Comparison of ENCODE assay signal across 8 cellular contexts in genomic region chr2:147989809-147990403, GRCh38. TPM values are rescaled to one million over a fixed set of nuclear protein-coding genes. Genes with fewer than 3 reads are reported as not detected.
A peak's percentile ranks its signal among the peaks of the same experiment; 100 is the strongest.
DNase-seq lines count a peak whose midpoint lies in the region; ATAC-seq lines count a peak whose summit lies in the region.

No MANE protein-coding gene starts in this region.

- H3K14ac ChIP-seq in neuronal stem cell (ENCODE audit: low read length) = no peak overlapping the region

- no peaks in the 10 kb centered on the region for H3K4me1 ChIP-seq in neuronal stem cell (ENCODE audit: control insufficient read depth in 2 of 2, insufficient read depth in 1 of 2, low read depth in 1 of 2, low read length in 2 of 2)

- H3K27ac ChIP-seq in SK-N-MC (no peak overlapping the region), neuronal stem cell (replicated peaks; ENCODE audit: low read length) (no peak overlapping the region)

- H3K36me3 Mint-ChIP-seq in activated T-cell treated with anti-CD3 and anti-CD28 coated beads, Interleukin-2, amount 50 U/mL, for 72 hours (ENCODE audit: insufficient read depth in 2 of 2) = no peaks in the 10 kb centered on the region
- peaks cover 8% of the 10 kb centered on the region for H3K36me3 Mint-ChIP-seq in activated T-cell treated with anti-CD3 and anti-CD28 coated beads, Interleukin-2, amount 50 U/mL, for 24 hours (ENCODE audit: low read depth)

- H2BK5ac ChIP-seq in neuronal stem cell (ENCODE audit: low read length) = no peak overlapping the region

- peak overlapping the region; percentile 64 for H3K27ac Mint-ChIP-seq in activated T-cell treated with anti-CD3 and anti-CD28 coated beads, Interleukin-2, amount 50 U/mL, for 72 hours
- H3K27ac Mint-ChIP-seq in activated T-cell treated with anti-CD3 and anti-CD28 coated beads, Interleukin-2, amount 50 U/mL, for 24 hours = no peak overlapping the region

- H3K4me3 ChIP-seq in SK-N-MC (no peak overlapping the region), neuronal stem cell (ENCODE audit: low read length in 2 of 2) (no peak overlapping the region)

- peaks cover 6% of the 10 kb centered on the region for H3K4me1 Mint-ChIP-seq in activated T-cell treated with anti-CD3 and anti-CD28 coated beads, Interleukin-2, amount 50 U/mL, for 72 hours (ENCODE audit: low read depth)
- peaks cover 32% of the 10 kb centered on the region for H3K4me1 Mint-ChIP-seq in activated T-cell treated with anti-CD3 and anti-CD28 coated beads, Interleukin-2, amount 50 U/mL, for 24 hours (ENCODE audit: low read depth)

- H3K23ac ChIP-seq in neuronal stem cell (ENCODE audit: low read depth, low read length, poor library complexity) = no peak overlapping the region

- H3K9me3 Mint-ChIP-seq in activated T-cell treated with anti-CD3 and anti-CD28 coated beads, Interleukin-2, amount 50 U/mL, for 72 hours = no peaks in the 10 kb centered on the region
- no peaks in the 10 kb centered on the region for H3K9me3 Mint-ChIP-seq in activated T-cell treated with anti-CD3 and anti-CD28 coated beads, Interleukin-2, amount 50 U/mL, for 24 hours

- no CpG with 5 or more reads among the region's 4 CpGs for WGBS in neuronal stem cell (ENCODE audit: extremely low coverage in 2 of 2, insufficient read length in 2 of 2, insufficient replicate concordance in 1 of 2), 2 donors

- H3K9ac ChIP-seq in SK-N-MC (ENCODE audit: insufficient read length) (peak overlapping the region; percentile 5), neuronal stem cell (ENCODE audit: low read depth, low read length, poor library complexity) (no peak overlapping the region)

- no peak overlapping the region for H3K18ac ChIP-seq in neuronal stem cell (ENCODE audit: low read length)

- H2AFZ ChIP-seq in neuronal stem cell (ENCODE audit: low read length) = no peak overlapping the region

- ATAC-seq in activated T-cell treated with anti-CD3 and anti-CD28 coated beads, Interleukin-2, amount 50 U/mL, for 72 hours (replicated peaks in 1 of 2) = peak in 1 of 2 donors; percentile 43
- ATAC-seq in GM21367 (IDR thresholded peaks at IDR 0.05; ENCODE audit: unreplicated experiment) = peak; percentile 77

- H2BK12ac ChIP-seq in neuronal stem cell (ENCODE audit: low read length) = no peak overlapping the region

- H3K9me3 ChIP-seq in SK-N-MC (ENCODE audit: low read depth, low read length) (no peaks in the 10 kb centered on the region), neuronal stem cell (replicated peaks in 1 of 2; ENCODE audit: control insufficient read depth in 2 of 2, insufficient read depth in 1 of 2, low read depth in 1 of 2, low read length in 2 of 2) (peaks cover 0 to 1% of the 10 kb centered on the region in 2 donors)

- H2AK5ac ChIP-seq in neuronal stem cell (ENCODE audit: low read depth, low read length) = no peak overlapping the region

- H2BK120ac ChIP-seq in neuronal stem cell (ENCODE audit: low read depth, low read length) = no peak overlapping the region

- H3K27me3 ChIP-seq in neuronal stem cell (ENCODE audit: control insufficient read depth in 3 of 3, insufficient read depth in 3 of 3, low read depth in 1 of 3, low read length in 3 of 3) = no peaks in the 10 kb centered on the region

- H3K4ac ChIP-seq in neuronal stem cell (ENCODE audit: low read length) = no peak overlapping the region

- no peak overlapping the region for H4K8ac ChIP-seq in neuronal stem cell (ENCODE audit: low read depth, low read length)

- no peak overlapping the region for H3K4me2 ChIP-seq in neuronal stem cell (ENCODE audit: insufficient read depth, low read length, poor library complexity, severe bottlenecking)

- peaks cover under 1% of the 10 kb centered on the region; the same call in 1 of the 2 replicates for H3K36me3 ChIP-seq in SK-N-MC (ENCODE audit: insufficient read depth, low read length)
- peaks cover 0 to under 1% of the 10 kb centered on the region in 2 donors for H3K36me3 ChIP-seq in neuronal stem cell (replicated peaks in 1 of 2; ENCODE audit: control insufficient read depth in 2 of 2, insufficient read depth in 2 of 2, low read length in 2 of 2)

- H4K91ac ChIP-seq in neuronal stem cell (ENCODE audit: low read depth, low read length, poor library complexity) = no peak overlapping the region

- H3K4me3 Mint-ChIP-seq in activated T-cell treated with anti-CD3 and anti-CD28 coated beads, Interleukin-2, amount 50 U/mL, for 72 hours = no peak overlapping the region
- H3K4me3 Mint-ChIP-seq in activated T-cell treated with anti-CD3 and anti-CD28 coated beads, Interleukin-2, amount 50 U/mL, for 24 hours = no peak overlapping the region

- H3K27me3 Mint-ChIP-seq in activated T-cell treated with anti-CD3 and anti-CD28 coated beads, Interleukin-2, amount 50 U/mL, for 72 hours (ENCODE audit: low read depth) = no peaks in the 10 kb centered on the region
- H3K27me3 Mint-ChIP-seq in activated T-cell treated with anti-CD3 and anti-CD28 coated beads, Interleukin-2, amount 50 U/mL, for 24 hours = no peaks in the 10 kb centered on the region

- H3K79me1 ChIP-seq in neuronal stem cell (ENCODE audit: low read depth, low read length) = peaks cover 2% of the 10 kb centered on the region

- DNase-seq in activated T-cell treated with anti-CD3 and anti-CD28 coated beads, Interleukin-2, amount 50 U/mL, for 72 hours = peak in 1 of 2 donors; percentile 12
- no peak for DNase-seq in activated T-cell treated with anti-CD3 and anti-CD28 coated beads, Interleukin-2, amount 50 U/mL, for 24 hours
- peak; percentile 62 for DNase-seq in HT-29 (ENCODE audit: low spot score)
- DNase-seq in SK-N-MC (ENCODE audit: low read depth, low spot score) = peak; percentile 42
- peak; percentile 50 for DNase-seq in epidermal melanocyte (ENCODE audit: insufficient read length, low spot score)
- peak; percentile 28 for DNase-seq in non-pigmented ciliary epithelial cell (ENCODE audit: low read depth)
- no peak for DNase-seq in neuronal stem cell (ENCODE audit: low spot score)

- H2BK15ac ChIP-seq in neuronal stem cell (ENCODE audit: low read length) = no peak overlapping the region

RNA-seq across cellular contexts. Expression of gene ORC4, which starts 30.6 kb away (rescaled TPM):
- total RNA-seq in activated T-cell treated with anti-CD3 and anti-CD28 coated beads, Interleukin-2, amount 50 U/mL, for 72 hours = 10 to 100 TPM; 28.3 to 32.0 TPM
- total RNA-seq in HT-29 (2014; rRNA removed; shearing (Covaris generic)) = 32.0 and 38.6 TPM in 2 replicates
- 67.5 TPM for polyA plus RNA-seq in neuronal stem cell (2013, experiment 1 of 2)
- 65.7 TPM for polyA plus RNA-seq in neuronal stem cell (2013, experiment 2 of 2)

RNA-seq across cellular contexts. Expression of gene MBD5, which starts 31.0 kb away (rescaled TPM):
- 10 to 100 TPM; 34.7 to 40.9 TPM for total RNA-seq in activated T-cell treated with anti-CD3 and anti-CD28 coated beads, Interleukin-2, amount 50 U/mL, for 72 hours
- 9.2 and 14.1 TPM in 2 replicates for total RNA-seq in HT-29 (2014; rRNA removed; shearing (Covaris generic))
- 19.6 TPM for polyA plus RNA-seq in neuronal stem cell (2013, experiment 1 of 2)
- 15.9 TPM for polyA plus RNA-seq in neuronal stem cell (2013, experiment 2 of 2)

Comparison
In these comparisons a context has a peak if more than half of its experiments do, and no peak if none do; other contexts are left out.
1. DNase-seq: peak in HT-29 (single experiment), SK-N-MC (single experiment), epidermal melanocyte (single experiment) and non-pigmented ciliary epithelial cell (single experiment); none in activated T-cell treated with anti-CD3 and anti-CD28 coated beads, Interleukin-2, amount 50 U/mL, for 24 hours (single experiment) and neuronal stem cell (single experiment).